Comparison of ENCODE assay signal across 1 cellular context in the genomic region with DNA sequence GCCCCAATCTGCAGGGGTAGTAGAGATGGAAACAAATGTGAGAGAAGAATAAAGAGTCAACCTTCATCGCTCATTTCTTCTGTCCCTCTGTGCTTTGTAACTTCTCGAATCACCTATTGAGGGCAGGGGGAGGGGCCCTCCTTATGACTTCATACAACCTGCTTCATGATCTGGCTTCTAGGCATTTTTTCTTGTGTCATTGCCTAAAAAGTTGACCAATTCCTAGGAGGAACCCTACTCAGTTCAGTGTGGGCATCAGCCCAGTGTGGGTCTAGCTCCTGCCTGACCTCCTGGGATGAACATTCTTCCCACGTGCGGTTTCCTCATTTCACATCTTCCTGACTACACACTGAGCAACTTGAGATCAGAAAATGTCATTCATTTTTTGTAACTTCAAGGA.
TF ChIP-seq lines count a peak whose summit lies in the region.

No MANE protein-coding gene starts in this region.

TF ChIP-seq in K562, 482 proteins besides CTCF, POLR2A, EP300 and RAD21:
- TF ChIP-seq TSC22D4 (tag; IDR thresholded peaks at IDR 0.05) (no peak), THAP12 (CRISPR knock-in tag; IDR thresholded peaks at IDR 0.05) (no peak), MIER1 (IDR thresholded peaks at IDR 0.05; ENCODE audit: low read depth) (no peak), TBP (optimal IDR thresholded peaks at IDR 0.05; ENCODE audit: low read depth, low read length) (no peak), MAFK (IDR thresholded peaks at IDR 0.05; ENCODE audit: low read length) (no peak), PHB (CRISPR knock-in tag; IDR thresholded peaks at IDR 0.05) (no peak), BHLHE40 (IDR thresholded peaks at IDR 0.05; ENCODE audit: low read length) (no peak), RB1 (IDR thresholded peaks at IDR 0.05; ENCODE audit: low read depth) (no peak), FOS (IDR thresholded peaks at IDR 0.05; ENCODE audit: extremely low read depth, insufficient read length) (no peak), DDX20 (tag; IDR thresholded peaks at IDR 0.05; ENCODE audit: low read depth) (no peak), ZNF384 (IDR thresholded peaks at IDR 0.05; ENCODE audit: low read depth, low read length) (no peak), ZNF124 (CRISPR knock-in tag; IDR thresholded peaks at IDR 0.05) (no peak), ZEB2 (IDR thresholded peaks at IDR 0.05) (no peak), MTA2 (IDR thresholded peaks at IDR 0.05; ENCODE audit: low read depth) (no peak), GTF2F1 (IDR thresholded peaks at IDR 0.05; ENCODE audit: low read depth, low read length) (no peak), GATA2 (CRISPR knock-in tag; IDR thresholded peaks at IDR 0.05) (no peak)
- TF ChIP-seq, protein P1, sequence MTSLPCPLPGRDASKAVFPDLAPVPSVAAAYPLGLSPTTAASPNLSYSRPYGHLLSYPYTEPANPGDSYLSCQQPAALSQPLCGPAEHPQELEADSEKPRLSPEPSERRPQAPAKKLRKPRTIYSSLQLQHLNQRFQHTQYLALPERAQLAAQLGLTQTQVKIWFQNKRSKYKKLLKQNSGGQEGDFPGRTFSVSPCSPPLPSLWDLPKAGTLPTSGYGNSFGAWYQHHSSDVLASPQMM (CRISPR knock-in tag; IDR thresholded peaks at IDR 0.05) = no peak
